9 cellular contexts compared by ENCODE assay signal in genomic region chr7:69598487-69599148, GRCh38. TPM values are rescaled to one million over a fixed set of nuclear protein-coding genes. Genes with fewer than 3 reads are reported as not detected.
DNase-seq lines count a peak whose midpoint lies in the region; ATAC-seq, FAIRE-seq and TF ChIP-seq lines count a peak whose summit lies in the region.
"Had no signal": no experiment of that assay in that cellular context is flagged by ENCODE, and none has a peak within 500 bp of the region (broad histone marks: within the 10 kb centered on the region; RNA-seq: fewer than 3 reads in every experiment).

No MANE protein-coding gene starts in this region.

- POLR2A ChIA-PET in K562 (lab: Yijun Ruan, JAX), result no interaction called here

- CTCF ChIA-PET in activated naive CD4-positive, alpha-beta T cell treated with anti-CD3 and anti-CD28 coated beads for 36 hours (lab: Charles Lee), result no interaction called here
- CTCF ChIA-PET in K562 (lab: Yijun Ruan, JAX; ENCODE audit: low intra/inter-chr PET ratio), result no interaction called here

- TF ChIP-seq POLR2A in K562 (conservative IDR thresholded peaks at IDR 0.05), result no peak
- no peak for TF ChIP-seq POLR2A in GM18505 (IDR thresholded peaks at IDR 0.05; ENCODE audit: borderline replicate concordance, extremely low read depth, insufficient read depth, insufficient read length)

- 9% methylated on average over 30 of the region's 55 CpGs for WGBS in K562 (ENCODE audit: insufficient coverage, low coverage, missing lambda C conversion rate)

- H3K4me2 ChIP-seq in K562 (ENCODE audit: insufficient read depth, low read length), result peak overlapping the region; percentile 49; the same call in 1 of the 2 replicates

- FAIRE-seq in K562 (lab: Jason Lieb, UNC), result no peak
- FAIRE-seq: colon had no signal

- H3K4me3 ChIP-seq in K562, result peak overlapping the region; percentile 39
- peak overlapping the region; percentile 89 for H3K4me3 ChIP-seq in kidney epithelial cell (ENCODE audit: low read depth, low read length)

- H3K79me2 ChIP-seq in K562 (ENCODE audit: control insufficient read depth, insufficient read depth, low read length), result no peaks in the 10 kb centered on the region

- no peaks in the 10 kb centered on the region for H4K20me1 ChIP-seq in K562 (replicated peaks; ENCODE audit: control insufficient read depth, insufficient read depth, low read length)

- peak; percentile 17; the same call in 2 of the 3 replicates for ATAC-seq in K562
- no peak for ATAC-seq in stimulated activated naive CD8-positive, alpha-beta T cell treated with anti-CD3 and anti-CD28 coated beads, Interleukin-15, Interleukin-2, amounts not matched to agents 100 U/mL and 50 U/mL, for 24 hours
- ATAC-seq in GM18505 (IDR thresholded peaks at IDR 0.05; ENCODE audit: unreplicated experiment), result no peak

- H3K27ac ChIP-seq in K562 (ENCODE audit: extremely low read depth, low read depth, low read length), result no peak overlapping the region

- H3K27me3 ChIP-seq in K562 (ENCODE audit: control insufficient read depth in 2 of 2, insufficient read depth in 2 of 2, low read length in 2 of 2) (peaks cover 17 to 21% of the 10 kb centered on the region in 2 experiments; a peak in 4 of 5 replicates), kidney epithelial cell (ENCODE audit: control insufficient read depth, insufficient read depth, low read length) (no peaks in the 10 kb centered on the region)

- no peak overlapping the region for H3K27ac Mint-ChIP-seq in activated naive CD4-positive, alpha-beta T cell treated with anti-CD3 and anti-CD28 coated beads for 36 hours

- H3K9me3 ChIP-seq in K562 (replicated peaks; ENCODE audit: control insufficient read depth, insufficient read depth, low read depth, low read length), result no peaks in the 10 kb centered on the region

- in situ Hi-C loops in K562 (cut with MboI), result no loop called here

- intact Hi-C loops in activated naive CD4-positive, alpha-beta T cell treated with anti-CD3 and anti-CD28 coated beads for 36 hours (cut with micrococcal nuclease), result no loop called here
- intact Hi-C loops in K562 (cut with micrococcal nuclease), result no loop called here

- peak overlapping the region in 1 of 2 experiments; percentile 55; a peak in 1 of 4 replicates for H3K9ac ChIP-seq in K562 (ENCODE audit: insufficient read depth in 1 of 2, low read depth in 2 of 2, low read length in 2 of 2)

- TF ChIP-seq CTCF in K562 (IDR thresholded peaks at IDR 0.05 in 2 of 3, conservative IDR thresholded peaks at IDR 0.05 in 1 of 3; ENCODE audit: insufficient read depth in 2 of 3, low read depth in 1 of 3, low read length in 3 of 3), result no peak
- TF ChIP-seq CTCF in kidney epithelial cell (IDR thresholded peaks at IDR 0.05; ENCODE audit: insufficient read depth, low read length, poor library complexity, severe bottlenecking), result no peak

- no peak for DNase-seq in activated naive CD4-positive, alpha-beta T cell treated with anti-CD3 and anti-CD28 coated beads for 36 hours
- no peak for DNase-seq in activated naive CD4-positive, alpha-beta T cell treated with anti-CD3 and anti-CD28 coated beads, Interleukin-2, amount 50 U/mL, for 16 hours
- peak; percentile 73 for DNase-seq in NCI-H2227 (lab: John Stamatoyannopoulos, UW; ENCODE audit: unreplicated experiment)
- DNase-seq in K562 (ENCODE audit: extremely low read depth in 1 of 4, low spot score in 3 of 4), result peak in 1 of 4 experiments; percentile 13
- no peak for DNase-seq in kidney epithelial cell (ENCODE audit: low read depth)
- peak; percentile 12 for DNase-seq in stimulated activated naive CD8-positive, alpha-beta T cell treated with anti-CD3 and anti-CD28 coated beads, Interleukin-15, Interleukin-2, amounts not matched to agents 100 U/mL and 50 U/mL, for 24 hours
- no peak for DNase-seq in activated CD8-positive, alpha-beta memory T cell treated with anti-CD3 and anti-CD28 coated beads, Interleukin-2, amount 50 U/mL, for 4 hours

- H3K9me1 ChIP-seq in K562 (ENCODE audit: control insufficient read depth, insufficient read depth, low read length), result no peaks in the 10 kb centered on the region

- H3K27me3 Mint-ChIP-seq in activated naive CD4-positive, alpha-beta T cell treated with anti-CD3 and anti-CD28 coated beads for 36 hours (ENCODE audit: low read depth), result peaks cover 34% of the 10 kb centered on the region

- no TSS peak for BruUV-seq in K562 (replicated peaks; lab: Mats Ljungman, UMichigan)

- peak overlapping the region; percentile 76 for H3K4me3 Mint-ChIP-seq in activated naive CD4-positive, alpha-beta T cell treated with anti-CD3 and anti-CD28 coated beads for 36 hours

- H3K36me3 ChIP-seq in K562 (ENCODE audit: control insufficient read depth, insufficient read depth, low read length) (no peaks in the 10 kb centered on the region), kidney epithelial cell (ENCODE audit: control insufficient read depth, insufficient read depth, low read length) (no peaks in the 10 kb centered on the region)

- no peaks in the 10 kb centered on the region for H3K36me3 Mint-ChIP-seq in activated naive CD4-positive, alpha-beta T cell treated with anti-CD3 and anti-CD28 coated beads for 36 hours (ENCODE audit: low read depth)

- H2AFZ ChIP-seq in K562 (ENCODE audit: low read depth, low read length), result 0 out of 2 replicates have a peak overlapping the region, but pooled peaks have one; percentile 39

- H3K4me1 ChIP-seq in K562 (replicated peaks in 1 of 2; ENCODE audit: control insufficient read depth in 2 of 2, insufficient read depth in 2 of 2, low read length in 2 of 2), result peaks cover 0 to 27% of the 10 kb centered on the region in 2 experiments; a peak in 2 of 5 replicates

- peaks cover 10% of the 10 kb centered on the region for H3K4me1 Mint-ChIP-seq in activated naive CD4-positive, alpha-beta T cell treated with anti-CD3 and anti-CD28 coated beads for 36 hours (ENCODE audit: low read depth)

- TF ChIP-seq EP300 in K562 (IDR thresholded peaks at IDR 0.05; ENCODE audit: low read length), result no peak

- no peaks in the 10 kb centered on the region for H3K9me3 Mint-ChIP-seq in activated naive CD4-positive, alpha-beta T cell treated with anti-CD3 and anti-CD28 coated beads for 36 hours

- TF ChIP-seq RAD21 in K562 (CRISPR knock-in tag; conservative IDR thresholded peaks at IDR 0.05 in 1 of 2, IDR thresholded peaks at IDR 0.05 in 1 of 2), result no peak

TF ChIP-seq in K562, 482 proteins besides CTCF, POLR2A, EP300 and RAD21:
- no peak for TF ChIP-seq KAT7 (CRISPR knock-in tag; IDR thresholded peaks at IDR 0.05; ENCODE audit: borderline replicate concordance)
- peak; percentile 19 for TF ChIP-seq HNRNPLL (IDR thresholded peaks at IDR 0.05; ENCODE audit: low read depth, low read length, poor library complexity, severe bottlenecking)
- peak; percentile 30 for TF ChIP-seq CXXC5 (CRISPR knock-in tag; IDR thresholded peaks at IDR 0.05)

RNA-seq across cellular contexts. Expression of gene AUTS2, which starts 0.3 kb away (rescaled TPM):
- total RNA-seq in activated naive CD4-positive, alpha-beta T cell treated with anti-CD3 and anti-CD28 coated beads for 36 hours, result 1 to 10 TPM in 1 of 2 experiments, under 1 TPM in 1; 0.79 to 1.1 TPM
- 0.09 TPM in 1 of 2 replicates, not detected in the other for total RNA-seq in K562 (2011; cell fraction: chromatin; rRNA removed; ENCODE audit: low replicate concordance)
- total RNA-seq in K562 (2011; cell fraction: nucleolus; rRNA removed), result 0.13 TPM in 1 of 2 replicates, not detected in the other
- not detected in 2 replicates for total RNA-seq in K562 (2011; cell fraction: nucleoplasm; rRNA removed)
- not detected in 2 replicates for total RNA-seq in K562 (2014; rRNA removed)
- total RNA-seq in K562 (2014; rRNA removed; fragmentation: Illumina TruSeq; extraction: Trizol), result not detected in 2 replicates
- total RNA-seq in K562 (2015; rRNA removed; fragmentation: Illumina TruSeq; extraction: Trizol), result not detected in 2 replicates
- total RNA-seq in K562 (2021), result 0.25 and 0.58 TPM in 2 replicates
- not detected in 2 replicates for polyA plus RNA-seq in K562 (2011; rRNA removed)
- polyA plus RNA-seq in K562 (2011; cell fraction: cytosol; rRNA removed), result not detected in 2 replicates
- not detected in 2 replicates for polyA plus RNA-seq in K562 (2011; cell fraction: nucleus; rRNA removed)
- 0.01 and 0.03 TPM in 2 replicates for polyA plus RNA-seq in K562 (2012)
- polyA plus RNA-seq in K562 (2014; fragmentation: Illumina TruSeq; extraction: Trizol), result not detected in 2 replicates
- not detected for polyA plus RNA-seq in K562 (2014; fragmentation: Nextera tagmentation; extraction: Ambion mirVana)
- polyA plus RNA-seq in K562 (2014; rRNA removed), result not detected in 2 replicates
- polyA minus RNA-seq in K562 (2011; rRNA and poly(A)+ RNA removed), result not detected in 2 replicates
- polyA minus RNA-seq in K562 (2011; cell fraction: cytosol; rRNA and poly(A)+ RNA removed), result not detected in 2 replicates
- polyA minus RNA-seq in K562 (2011; cell fraction: nucleus; rRNA and poly(A)+ RNA removed), result not detected in 2 replicates
- total RNA-seq in kidney epithelial cell, result 9.9 and 19.2 TPM in 2 replicates

Comparison
In these comparisons a context has a peak if more than half of its experiments do, and no peak if none do; other contexts are left out.
1. DNase-seq: peak in NCI-H2227 (single experiment) and stimulated activated naive CD8-positive, alpha-beta T cell treated with anti-CD3 and anti-CD28 coated beads, Interleukin-15, Interleukin-2, amounts not matched to agents 100 U/mL and 50 U/mL, for 24 hours (single experiment); none in activated naive CD4-positive, alpha-beta T cell treated with anti-CD3 and anti-CD28 coated beads for 36 hours (single experiment), activated naive CD4-positive, alpha-beta T cell treated with anti-CD3 and anti-CD28 coated beads, Interleukin-2, amount 50 U/mL, for 16 hours (single experiment), kidney epithelial cell (single experiment) and activated CD8-positive, alpha-beta memory T cell treated with anti-CD3 and anti-CD28 coated beads, Interleukin-2, amount 50 U/mL, for 4 hours (single experiment).